1 cellular context compared by ENCODE assay signal in the genomic region with DNA sequence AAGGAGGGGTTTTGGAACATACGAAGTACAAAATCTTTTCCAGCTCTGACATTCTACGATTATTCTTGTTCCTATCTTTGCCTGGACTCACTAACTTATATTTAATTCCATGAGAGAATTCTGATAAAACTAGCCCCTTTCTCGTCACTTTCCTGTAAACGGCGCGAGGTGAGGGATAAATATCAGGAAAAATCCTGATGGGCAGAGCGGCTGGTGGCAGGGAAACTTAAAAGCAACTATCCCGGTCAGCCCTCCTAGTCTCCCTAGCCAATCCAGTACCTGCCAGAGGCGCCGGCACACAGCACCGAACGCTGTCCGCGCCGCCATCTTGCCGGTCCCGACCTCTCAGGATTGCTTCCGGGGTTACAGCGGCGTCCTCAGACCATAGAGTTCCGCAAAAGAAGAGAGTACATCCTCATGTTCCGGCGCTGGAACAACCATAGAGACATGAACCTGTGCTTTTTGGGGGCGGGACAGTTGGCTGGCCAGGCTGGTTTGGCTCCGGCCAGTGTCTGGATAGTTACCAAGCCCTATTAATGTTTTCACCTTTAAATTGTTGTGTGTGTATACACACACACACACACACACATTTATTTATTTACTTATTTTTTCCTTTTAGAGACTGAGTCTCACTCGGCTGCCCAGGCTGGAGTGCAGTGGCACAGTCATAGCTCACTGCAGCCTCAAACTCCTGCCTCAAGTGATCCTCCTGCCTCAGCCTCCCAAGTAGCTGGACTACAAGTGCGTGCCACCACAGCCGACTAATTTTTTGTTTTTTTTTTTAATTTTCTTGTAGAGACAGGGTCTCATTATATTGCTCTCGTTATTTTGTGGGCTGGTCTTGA.
TF ChIP-seq lines count a peak whose summit lies in the region.

A gene (minus strand): TSS at position 339 of the 845 bp plus-strand sequence. CDS start 12 bp downstream, at position 327.

TF ChIP-seq in HepG2, 621 proteins besides CTCF, POLR2A, EP300 and RAD21 (continued from another document and continues in another):
- TF ChIP-seq, protein P1, sequence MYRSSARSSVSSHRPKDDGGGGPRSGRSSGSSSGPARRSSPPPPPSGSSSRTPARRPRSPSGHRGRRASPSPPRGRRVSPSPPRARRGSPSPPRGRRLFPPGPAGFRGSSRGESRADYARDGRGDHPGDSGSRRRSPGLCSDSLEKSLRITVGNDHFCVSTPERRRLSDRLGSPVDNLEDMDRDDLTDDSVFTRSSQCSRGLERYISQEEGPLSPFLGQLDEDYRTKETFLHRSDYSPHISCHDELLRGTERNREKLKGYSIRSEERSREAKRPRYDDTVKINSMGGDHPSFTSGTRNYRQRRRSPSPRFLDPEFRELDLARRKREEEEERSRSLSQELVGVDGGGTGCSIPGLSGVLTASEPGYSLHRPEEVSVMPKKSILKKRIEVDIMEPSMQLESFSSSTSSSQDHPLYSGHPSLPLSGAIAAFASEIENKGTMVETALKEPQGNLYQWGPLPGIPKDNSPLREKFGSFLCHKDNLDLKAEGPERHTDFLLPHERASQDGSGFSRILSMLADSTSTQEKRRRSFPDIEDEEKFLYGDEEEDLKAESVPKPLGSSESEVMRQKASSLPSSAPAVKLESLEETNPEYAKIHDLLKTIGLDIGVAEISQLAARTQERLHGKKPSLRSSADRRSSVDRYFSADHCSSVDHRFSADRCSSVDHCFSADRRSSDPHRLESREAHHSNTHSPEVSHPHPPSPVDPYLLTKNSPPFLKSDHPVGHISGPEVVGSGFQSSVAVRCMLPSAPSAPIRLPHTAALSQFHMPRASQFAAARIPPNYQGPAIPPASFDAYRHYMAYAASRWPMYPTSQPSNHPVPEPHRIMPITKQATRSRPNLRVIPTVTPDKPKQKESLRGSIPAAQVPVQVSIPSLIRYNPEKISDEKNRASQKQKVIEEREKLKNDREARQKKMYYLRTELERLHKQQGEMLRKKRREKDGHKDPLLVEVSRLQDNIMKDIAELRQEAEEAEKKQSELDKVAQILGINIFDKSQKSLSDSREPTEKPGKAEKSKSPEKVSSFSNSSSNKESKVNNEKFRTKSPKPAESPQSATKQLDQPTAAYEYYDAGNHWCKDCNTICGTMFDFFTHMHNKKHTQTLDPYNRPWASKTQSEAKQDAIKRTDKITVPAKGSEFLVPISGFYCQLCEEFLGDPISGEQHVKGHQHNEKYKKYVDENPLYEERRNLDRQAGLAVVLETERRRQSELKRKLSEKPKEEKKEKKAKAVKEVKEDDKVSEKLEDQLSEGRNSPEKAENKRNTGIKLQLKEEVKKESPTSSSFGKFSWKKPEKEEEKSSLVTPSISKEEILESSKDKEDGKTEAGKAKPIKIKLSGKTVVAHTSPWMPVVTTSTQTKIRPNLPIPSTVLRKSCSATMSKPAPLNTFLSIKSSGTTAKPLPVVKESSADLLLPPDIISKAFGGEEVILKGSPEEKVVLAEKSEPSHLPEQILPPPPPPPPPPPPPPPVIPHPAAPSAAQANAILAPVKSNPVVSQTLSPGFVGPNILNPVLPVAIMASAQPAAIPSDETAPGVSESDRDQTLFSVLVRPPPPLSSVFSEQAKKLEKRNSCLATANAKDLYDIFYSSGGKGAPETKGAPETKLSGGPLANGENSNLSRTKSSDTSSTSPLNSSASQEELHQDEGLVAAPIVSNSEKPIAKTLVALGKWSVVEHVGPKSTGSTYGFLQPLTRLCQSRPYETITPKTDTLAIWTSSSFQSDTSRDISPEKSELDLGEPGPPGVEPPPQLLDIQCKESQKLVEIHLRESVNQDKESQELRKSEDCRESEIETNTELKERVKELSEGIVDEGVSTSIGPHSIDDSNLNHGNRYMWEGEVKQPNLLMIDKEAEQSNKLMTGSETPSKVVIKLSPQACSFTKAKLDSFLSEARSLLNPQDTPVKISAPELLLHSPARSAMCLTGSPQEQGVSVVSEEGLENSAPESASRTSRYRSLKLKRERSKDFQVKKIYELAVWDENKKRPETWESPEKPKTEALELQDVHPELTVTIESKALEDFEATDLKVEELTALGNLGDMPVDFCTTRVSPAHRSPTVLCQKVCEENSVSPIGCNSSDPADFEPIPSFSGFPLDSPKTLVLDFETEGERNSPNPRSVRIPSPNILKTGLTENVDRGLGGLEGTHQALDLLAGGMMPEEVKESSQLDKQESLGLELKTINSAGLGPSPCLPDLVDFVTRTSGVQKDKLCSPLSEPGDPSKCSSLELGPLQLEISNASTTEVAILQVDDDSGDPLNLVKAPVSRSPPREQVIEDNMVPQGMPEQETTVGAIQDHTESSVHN (CRISPR knock-in tag; IDR thresholded peaks at IDR 0.05), result no peak
- TF ChIP-seq ZNF468 (CRISPR knock-in tag; IDR thresholded peaks at IDR 0.05) (no peak), TMF1 (CRISPR knock-in tag; IDR thresholded peaks at IDR 0.05; ENCODE audit: low read depth) (no peak), TCF7 (IDR thresholded peaks at IDR 0.05; ENCODE audit: low read depth) (no peak), FOSL2 (CRISPR knock-in tag; IDR thresholded peaks at IDR 0.05) (peak; percentile 72), SUZ12 (IDR thresholded peaks at IDR 0.05; ENCODE audit: low read depth, low read length) (no peak), GATA4 (IDR thresholded peaks at IDR 0.05; ENCODE audit: borderline replicate concordance, low read depth) (peak; percentile 53; the same call in 1 of the 2 replicates), PPARG (CRISPR knock-in tag; conservative IDR thresholded peaks at IDR 0.05) (peak; percentile 81; the same call in 1 of the 2 replicates), LCORL (IDR thresholded peaks at IDR 0.05) (0 out of 2 replicates have a peak, but pooled peaks have one; percentile 36), LCORL (CRISPR knock-in tag; IDR thresholded peaks at IDR 0.05) (peak; percentile 84; the same call in 1 of the 2 replicates), IRX3 (CRISPR knock-in tag; IDR thresholded peaks at IDR 0.05; ENCODE audit: borderline replicate concordance, low read depth) (no peak), ZNF354B (CRISPR knock-in tag; IDR thresholded peaks at IDR 0.05) (no peak), ZNF563 (CRISPR knock-in tag; IDR thresholded peaks at IDR 0.05) (peak; percentile 59), PRPF4 (IDR thresholded peaks at IDR 0.05; ENCODE audit: low read depth, low read length, poor library complexity, severe bottlenecking) (no peak)
- TF ChIP-seq, protein P2, sequence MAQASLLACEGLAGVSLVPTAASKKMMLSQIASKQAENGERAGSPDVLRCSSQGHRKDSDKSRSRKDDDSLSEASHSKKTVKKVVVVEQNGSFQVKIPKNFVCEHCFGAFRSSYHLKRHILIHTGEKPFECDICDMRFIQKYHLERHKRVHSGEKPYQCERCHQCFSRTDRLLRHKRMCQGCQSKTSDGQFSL (CRISPR knock-in tag; IDR thresholded peaks at IDR 0.05), result 0 out of 2 replicates have a peak, but pooled peaks have one; percentile 7
- TF ChIP-seq, protein P3, sequence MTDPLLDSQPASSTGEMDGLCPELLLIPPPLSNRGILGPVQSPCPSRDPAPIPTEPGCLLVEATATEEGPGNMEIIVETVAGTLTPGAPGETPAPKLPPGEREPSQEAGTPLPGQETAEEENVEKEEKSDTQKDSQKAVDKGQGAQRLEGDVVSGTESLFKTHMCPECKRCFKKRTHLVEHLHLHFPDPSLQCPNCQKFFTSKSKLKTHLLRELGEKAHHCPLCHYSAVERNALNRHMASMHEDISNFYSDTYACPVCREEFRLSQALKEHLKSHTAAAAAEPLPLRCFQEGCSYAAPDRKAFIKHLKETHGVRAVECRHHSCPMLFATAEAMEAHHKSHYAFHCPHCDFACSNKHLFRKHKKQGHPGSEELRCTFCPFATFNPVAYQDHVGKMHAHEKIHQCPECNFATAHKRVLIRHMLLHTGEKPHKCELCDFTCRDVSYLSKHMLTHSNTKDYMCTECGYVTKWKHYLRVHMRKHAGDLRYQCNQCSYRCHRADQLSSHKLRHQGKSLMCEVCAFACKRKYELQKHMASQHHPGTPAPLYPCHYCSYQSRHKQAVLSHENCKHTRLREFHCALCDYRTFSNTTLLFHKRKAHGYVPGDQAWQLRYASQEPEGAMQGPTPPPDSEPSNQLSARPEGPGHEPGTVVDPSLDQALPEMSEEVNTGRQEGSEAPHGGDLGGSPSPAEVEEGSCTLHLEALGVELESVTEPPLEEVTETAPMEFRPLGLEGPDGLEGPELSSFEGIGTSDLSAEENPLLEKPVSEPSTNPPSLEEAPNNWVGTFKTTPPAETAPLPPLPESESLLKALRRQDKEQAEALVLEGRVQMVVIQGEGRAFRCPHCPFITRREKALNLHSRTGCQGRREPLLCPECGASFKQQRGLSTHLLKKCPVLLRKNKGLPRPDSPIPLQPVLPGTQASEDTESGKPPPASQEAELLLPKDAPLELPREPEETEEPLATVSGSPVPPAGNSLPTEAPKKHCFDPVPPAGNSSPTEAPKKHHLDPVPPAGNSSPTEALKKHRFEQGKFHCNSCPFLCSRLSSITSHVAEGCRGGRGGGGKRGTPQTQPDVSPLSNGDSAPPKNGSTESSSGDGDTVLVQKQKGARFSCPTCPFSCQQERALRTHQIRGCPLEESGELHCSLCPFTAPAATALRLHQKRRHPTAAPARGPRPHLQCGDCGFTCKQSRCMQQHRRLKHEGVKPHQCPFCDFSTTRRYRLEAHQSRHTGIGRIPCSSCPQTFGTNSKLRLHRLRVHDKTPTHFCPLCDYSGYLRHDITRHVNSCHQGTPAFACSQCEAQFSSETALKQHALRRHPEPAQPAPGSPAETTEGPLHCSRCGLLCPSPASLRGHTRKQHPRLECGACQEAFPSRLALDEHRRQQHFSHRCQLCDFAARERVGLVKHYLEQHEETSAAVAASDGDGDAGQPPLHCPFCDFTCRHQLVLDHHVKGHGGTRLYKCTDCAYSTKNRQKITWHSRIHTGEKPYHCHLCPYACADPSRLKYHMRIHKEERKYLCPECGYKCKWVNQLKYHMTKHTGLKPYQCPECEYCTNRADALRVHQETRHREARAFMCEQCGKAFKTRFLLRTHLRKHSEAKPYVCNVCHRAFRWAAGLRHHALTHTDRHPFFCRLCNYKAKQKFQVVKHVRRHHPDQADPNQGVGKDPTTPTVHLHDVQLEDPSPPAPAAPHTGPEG (CRISPR knock-in tag; IDR thresholded peaks at IDR 0.05), result no peak
- TF ChIP-seq, protein P4, sequence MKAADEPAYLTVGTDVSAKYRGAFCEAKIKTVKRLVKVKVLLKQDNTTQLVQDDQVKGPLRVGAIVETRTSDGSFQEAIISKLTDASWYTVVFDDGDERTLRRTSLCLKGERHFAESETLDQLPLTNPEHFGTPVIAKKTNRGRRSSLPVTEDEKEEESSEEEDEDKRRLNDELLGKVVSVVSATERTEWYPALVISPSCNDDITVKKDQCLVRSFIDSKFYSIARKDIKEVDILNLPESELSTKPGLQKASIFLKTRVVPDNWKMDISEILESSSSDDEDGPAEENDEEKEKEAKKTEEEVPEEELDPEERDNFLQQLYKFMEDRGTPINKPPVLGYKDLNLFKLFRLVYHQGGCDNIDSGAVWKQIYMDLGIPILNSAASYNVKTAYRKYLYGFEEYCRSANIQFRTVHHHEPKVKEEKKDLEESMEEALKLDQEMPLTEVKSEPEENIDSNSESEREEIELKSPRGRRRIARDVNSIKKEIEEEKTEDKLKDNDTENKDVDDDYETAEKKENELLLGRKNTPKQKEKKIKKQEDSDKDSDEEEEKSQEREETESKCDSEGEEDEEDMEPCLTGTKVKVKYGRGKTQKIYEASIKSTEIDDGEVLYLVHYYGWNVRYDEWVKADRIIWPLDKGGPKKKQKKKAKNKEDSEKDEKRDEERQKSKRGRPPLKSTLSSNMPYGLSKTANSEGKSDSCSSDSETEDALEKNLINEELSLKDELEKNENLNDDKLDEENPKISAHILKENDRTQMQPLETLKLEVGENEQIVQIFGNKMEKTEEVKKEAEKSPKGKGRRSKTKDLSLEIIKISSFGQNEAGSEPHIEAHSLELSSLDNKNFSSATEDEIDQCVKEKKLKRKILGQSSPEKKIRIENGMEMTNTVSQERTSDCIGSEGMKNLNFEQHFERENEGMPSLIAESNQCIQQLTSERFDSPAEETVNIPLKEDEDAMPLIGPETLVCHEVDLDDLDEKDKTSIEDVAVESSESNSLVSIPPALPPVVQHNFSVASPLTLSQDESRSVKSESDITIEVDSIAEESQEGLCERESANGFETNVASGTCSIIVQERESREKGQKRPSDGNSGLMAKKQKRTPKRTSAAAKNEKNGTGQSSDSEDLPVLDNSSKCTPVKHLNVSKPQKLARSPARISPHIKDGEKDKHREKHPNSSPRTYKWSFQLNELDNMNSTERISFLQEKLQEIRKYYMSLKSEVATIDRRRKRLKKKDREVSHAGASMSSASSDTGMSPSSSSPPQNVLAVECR (CRISPR knock-in tag; IDR thresholded peaks at IDR 0.05; ENCODE audit: borderline replicate concordance), result peak; percentile 84; the same call in 1 of the 2 replicates
- TF ChIP-seq, protein P5, sequence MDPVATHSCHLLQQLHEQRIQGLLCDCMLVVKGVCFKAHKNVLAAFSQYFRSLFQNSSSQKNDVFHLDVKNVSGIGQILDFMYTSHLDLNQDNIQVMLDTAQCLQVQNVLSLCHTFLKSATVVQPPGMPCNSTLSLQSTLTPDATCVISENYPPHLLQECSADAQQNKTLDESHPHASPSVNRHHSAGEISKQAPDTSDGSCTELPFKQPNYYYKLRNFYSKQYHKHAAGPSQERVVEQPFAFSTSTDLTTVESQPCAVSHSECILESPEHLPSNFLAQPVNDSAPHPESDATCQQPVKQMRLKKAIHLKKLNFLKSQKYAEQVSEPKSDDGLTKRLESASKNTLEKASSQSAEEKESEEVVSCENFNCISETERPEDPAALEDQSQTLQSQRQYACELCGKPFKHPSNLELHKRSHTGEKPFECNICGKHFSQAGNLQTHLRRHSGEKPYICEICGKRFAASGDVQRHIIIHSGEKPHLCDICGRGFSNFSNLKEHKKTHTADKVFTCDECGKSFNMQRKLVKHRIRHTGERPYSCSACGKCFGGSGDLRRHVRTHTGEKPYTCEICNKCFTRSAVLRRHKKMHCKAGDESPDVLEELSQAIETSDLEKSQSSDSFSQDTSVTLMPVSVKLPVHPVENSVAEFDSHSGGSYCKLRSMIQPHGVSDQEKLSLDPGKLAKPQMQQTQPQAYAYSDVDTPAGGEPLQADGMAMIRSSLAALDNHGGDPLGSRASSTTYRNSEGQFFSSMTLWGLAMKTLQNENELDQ (CRISPR knock-in tag; IDR thresholded peaks at IDR 0.05; ENCODE audit: borderline replicate concordance), result 0 out of 2 replicates have a peak, but pooled peaks have one; percentile 86
- TF ChIP-seq, protein P6, sequence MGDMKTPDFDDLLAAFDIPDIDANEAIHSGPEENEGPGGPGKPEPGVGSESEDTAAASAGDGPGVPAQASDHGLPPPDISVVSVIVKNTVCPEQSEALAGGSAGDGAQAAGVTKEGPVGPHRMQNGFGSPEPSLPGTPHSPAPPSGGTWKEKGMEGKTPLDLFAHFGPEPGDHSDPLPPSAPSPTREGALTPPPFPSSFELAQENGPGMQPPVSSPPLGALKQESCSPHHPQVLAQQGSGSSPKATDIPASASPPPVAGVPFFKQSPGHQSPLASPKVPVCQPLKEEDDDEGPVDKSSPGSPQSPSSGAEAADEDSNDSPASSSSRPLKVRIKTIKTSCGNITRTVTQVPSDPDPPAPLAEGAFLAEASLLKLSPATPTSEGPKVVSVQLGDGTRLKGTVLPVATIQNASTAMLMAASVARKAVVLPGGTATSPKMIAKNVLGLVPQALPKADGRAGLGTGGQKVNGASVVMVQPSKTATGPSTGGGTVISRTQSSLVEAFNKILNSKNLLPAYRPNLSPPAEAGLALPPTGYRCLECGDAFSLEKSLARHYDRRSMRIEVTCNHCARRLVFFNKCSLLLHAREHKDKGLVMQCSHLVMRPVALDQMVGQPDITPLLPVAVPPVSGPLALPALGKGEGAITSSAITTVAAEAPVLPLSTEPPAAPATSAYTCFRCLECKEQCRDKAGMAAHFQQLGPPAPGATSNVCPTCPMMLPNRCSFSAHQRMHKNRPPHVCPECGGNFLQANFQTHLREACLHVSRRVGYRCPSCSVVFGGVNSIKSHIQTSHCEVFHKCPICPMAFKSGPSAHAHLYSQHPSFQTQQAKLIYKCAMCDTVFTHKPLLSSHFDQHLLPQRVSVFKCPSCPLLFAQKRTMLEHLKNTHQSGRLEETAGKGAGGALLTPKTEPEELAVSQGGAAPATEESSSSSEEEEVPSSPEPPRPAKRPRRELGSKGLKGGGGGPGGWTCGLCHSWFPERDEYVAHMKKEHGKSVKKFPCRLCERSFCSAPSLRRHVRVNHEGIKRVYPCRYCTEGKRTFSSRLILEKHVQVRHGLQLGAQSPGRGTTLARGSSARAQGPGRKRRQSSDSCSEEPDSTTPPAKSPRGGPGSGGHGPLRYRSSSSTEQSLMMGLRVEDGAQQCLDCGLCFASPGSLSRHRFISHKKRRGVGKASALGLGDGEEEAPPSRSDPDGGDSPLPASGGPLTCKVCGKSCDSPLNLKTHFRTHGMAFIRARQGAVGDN (CRISPR knock-in tag; IDR thresholded peaks at IDR 0.05), result peak; percentile 85
